In genomic region chr5:40623480-40624420, GRCh38 we compare ENCODE assay signal across 18 cellular contexts. TPM values are rescaled to one million over a fixed set of nuclear protein-coding genes. Genes with fewer than 3 reads are reported as not detected.
DNase-seq lines count a peak whose midpoint lies in the region; ATAC-seq, FAIRE-seq and TF ChIP-seq lines count a peak whose summit lies in the region.
"Had no signal": no experiment of that assay in that cellular context is flagged by ENCODE, and none has a peak within 500 bp of the region (broad histone marks: within the 10 kb centered on the region; RNA-seq: fewer than 3 reads in every experiment).

No MANE protein-coding gene starts in this region.

- peak; percentile 28 for DNase-seq in activated gamma-delta T cell treated with Interleukin-2 at 50 U/mL for 16 hours
- no peak for DNase-seq in activated gamma-delta T cell (lab: John Stamatoyannopoulos, UW)
- DNase-seq in Jurkat, Clone E6-1 (ENCODE audit: low read depth, low spot score), result peak; percentile 84
- DNase-seq in activated CD8-positive, alpha-beta T cell treated with anti-CD3 and anti-CD28 coated beads for 36 hours, result peak; percentile 38
- peak in 1 of 3 donors; percentile 51 for DNase-seq in mucosa of descending colon
- DNase-seq in RCC 7860 (ENCODE audit: low spot score), result no peak
- no peak for DNase-seq in SIG-M5 (lab: John Stamatoyannopoulos, UW)
- DNase-seq: adrenal gland, dorsolateral prefrontal cortex, esophagus squamous epithelium, NCI-H1436, NCI-H526 treated with DMSO at 0.1 percent for 48 hours, nucleus accumbens, OCI-M1 had no signal

- POLR2A ChIA-PET in activated CD8-positive, alpha-beta T cell treated with anti-CD3 and anti-CD28 coated beads for 36 hours (lab: Charles Lee), result no interaction called here

- no peak for FAIRE-seq in RCC 7860 (lab: Jason Lieb, UNC)
- FAIRE-seq: bronchial epithelial cell, TTC549 had no signal

- ATAC-seq in activated CD8-positive, alpha-beta T cell treated with anti-CD3 and anti-CD28 coated beads for 36 hours, result peak; percentile 78
- peak; percentile 93 for ATAC-seq in mucosa of descending colon
- no peak for ATAC-seq in HG03175 (IDR thresholded peaks at IDR 0.05; ENCODE audit: unreplicated experiment)

- no peaks in the 10 kb centered on the region for H3K36me3 Mint-ChIP-seq in activated CD8-positive, alpha-beta T cell treated with anti-CD3 and anti-CD28 coated beads for 36 hours (ENCODE audit: low read depth)

- no peak overlapping the region for H3K4me3 ChIP-seq in Jurkat, Clone E6-1 (ENCODE audit: low read length)
- H3K4me3 ChIP-seq in mucosa of descending colon, result no peak overlapping the region
- H3K4me3 ChIP-seq: adrenal gland, dorsolateral prefrontal cortex, esophagus squamous epithelium, right atrium auricular region had no signal

- CTCF ChIA-PET in activated CD8-positive, alpha-beta T cell treated with anti-CD3 and anti-CD28 coated beads for 36 hours (lab: Charles Lee), result interaction anchor here (1.1 to 1.5 kb wide), 3 partner anchors 9 to 29 kb away, joined by 3 read pairs; no protein-coding TSS in a partner anchor

- peaks cover 47% of the 10 kb centered on the region for H3K4me1 Mint-ChIP-seq in activated CD8-positive, alpha-beta T cell treated with anti-CD3 and anti-CD28 coated beads for 36 hours (ENCODE audit: low read depth)

- no peak overlapping the region for H3K4me3 Mint-ChIP-seq in activated CD8-positive, alpha-beta T cell treated with anti-CD3 and anti-CD28 coated beads for 36 hours

- intact Hi-C loops in activated CD8-positive, alpha-beta T cell treated with anti-CD3 and anti-CD28 coated beads for 36 hours (cut with micrococcal nuclease), result no loop called here
- intact Hi-C loops in mucosa of descending colon (cut with DNase I, micrococcal nuclease), result no loop called here

- H3K27me3 Mint-ChIP-seq in activated CD8-positive, alpha-beta T cell treated with anti-CD3 and anti-CD28 coated beads for 36 hours, result no peaks in the 10 kb centered on the region

- H3K9me3 Mint-ChIP-seq in activated CD8-positive, alpha-beta T cell treated with anti-CD3 and anti-CD28 coated beads for 36 hours, result no peaks in the 10 kb centered on the region

- H3K4me1 ChIP-seq in mucosa of descending colon (ENCODE audit: low read depth), result no peaks in the 10 kb centered on the region
- H3K4me1 ChIP-seq: esophagus squamous epithelium, right atrium auricular region had no signal

- H3K27ac Mint-ChIP-seq in activated CD8-positive, alpha-beta T cell treated with anti-CD3 and anti-CD28 coated beads for 36 hours, result no peak overlapping the region

- no peaks in the 10 kb centered on the region for H3K9me3 ChIP-seq in mucosa of descending colon
- H3K9me3 ChIP-seq: adrenal gland, esophagus squamous epithelium, right atrium auricular region had no signal

- TF ChIP-seq CTCF in activated CD8-positive, alpha-beta T cell treated with anti-CD3 and anti-CD28 coated beads for 36 hours (IDR thresholded peaks at IDR 0.05), result no peak
- no peak for TF ChIP-seq CTCF in mucosa of descending colon (IDR thresholded peaks at IDR 0.05)

- H3K36me3 ChIP-seq in mucosa of descending colon (ENCODE audit: low read depth), result no peaks in the 10 kb centered on the region
- H3K36me3 ChIP-seq: adrenal gland, esophagus squamous epithelium, right atrium auricular region had no signal

RNA-seq across cellular contexts. Expression of gene PTGER4, which starts 56.0 kb away (rescaled TPM):
- polyA plus RNA-seq in Jurkat, Clone E6-1 (2012; ENCODE audit: insufficient read depth, insufficient read length), result 22.7 TPM
- total RNA-seq in activated CD8-positive, alpha-beta T cell treated with anti-CD3 and anti-CD28 coated beads for 36 hours, result 10 to 100 TPM; 62.8 to 62.9 TPM
- 10 to 100 TPM; 38.5 to 58.4 (median 50.8) TPM for total RNA-seq in mucosa of descending colon

Comparison
In these comparisons a context has a peak if more than half of its experiments do, and no peak if none do; other contexts are left out.
1. DNase-seq: peak in activated gamma-delta T cell treated with Interleukin-2 at 50 U/mL for 16 hours (single experiment), Jurkat, Clone E6-1 (single experiment) and activated CD8-positive, alpha-beta T cell treated with anti-CD3 and anti-CD28 coated beads for 36 hours (single experiment); none in activated gamma-delta T cell (single experiment), RCC 7860 (single experiment) and SIG-M5 (single experiment).